4 cellular contexts compared by ENCODE assay signal in genomic region chr6:123744840-123745239, GRCh38. TPM values are rescaled to one million over a fixed set of nuclear protein-coding genes. Genes with fewer than 3 reads are reported as not detected.
"Had no signal": no experiment of that assay in that cellular context is flagged by ENCODE, and none has a peak within 500 bp of the region (broad histone marks: within the 10 kb centered on the region; RNA-seq: fewer than 3 reads in every experiment).

No MANE protein-coding gene starts in this region.

- ATAC-seq: GM12878 had no signal

- H3K4me3 ChIP-seq: GM12878 had no signal

- DNase-seq: GDM1, GF-D8 had no signal

RNA-seq across cellular contexts. Expression of gene NKAIN2, which starts 58.8 kb away (rescaled TPM):
- total RNA-seq: G401, GM12878 had no signal
- polyA plus RNA-seq: GM12878 had no signal
